ENCODE assay signal across 1 cellular context in the genomic region with DNA sequence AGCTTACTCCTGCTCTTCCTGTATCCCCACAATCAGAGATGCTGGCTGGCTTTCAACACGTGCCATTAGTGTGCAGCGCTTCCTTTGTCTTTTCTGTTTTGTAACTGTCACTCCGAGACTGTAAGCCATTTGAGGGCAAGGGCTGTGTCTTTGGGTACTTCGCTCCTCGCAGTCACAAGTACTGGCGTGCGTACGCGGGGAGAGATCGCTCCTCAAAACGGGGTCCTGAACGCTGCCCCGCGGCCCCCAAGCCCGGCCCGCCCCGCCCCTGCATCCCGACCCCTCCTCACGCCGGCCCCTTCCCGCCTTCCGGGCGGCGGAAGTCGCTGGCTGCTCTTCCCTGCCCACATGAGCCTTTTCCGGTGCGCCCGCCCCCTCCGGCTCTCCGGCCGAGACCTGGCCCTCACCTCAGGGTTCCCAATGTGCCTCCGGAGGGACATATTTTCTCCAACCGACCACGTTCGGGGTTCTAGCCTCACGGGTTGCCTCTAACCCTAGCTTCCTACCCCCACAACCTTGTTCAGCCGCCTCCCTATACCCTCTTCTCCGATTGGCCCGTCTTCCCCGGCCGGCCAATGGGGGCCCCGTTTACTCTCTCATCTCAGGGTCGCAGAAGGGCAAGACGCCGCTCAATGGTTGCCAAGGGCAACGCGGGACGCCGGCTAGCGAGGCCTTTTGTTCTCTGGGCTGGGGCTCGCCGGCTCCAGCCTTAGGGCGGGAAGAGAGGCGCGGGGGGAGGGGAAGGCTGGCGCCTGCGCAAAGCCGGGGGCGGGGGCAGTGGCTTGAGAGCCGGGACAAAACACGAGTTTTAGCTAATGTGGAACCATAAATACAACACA.
TF ChIP-seq lines count a peak whose summit lies in the region.

A gene with protein sequence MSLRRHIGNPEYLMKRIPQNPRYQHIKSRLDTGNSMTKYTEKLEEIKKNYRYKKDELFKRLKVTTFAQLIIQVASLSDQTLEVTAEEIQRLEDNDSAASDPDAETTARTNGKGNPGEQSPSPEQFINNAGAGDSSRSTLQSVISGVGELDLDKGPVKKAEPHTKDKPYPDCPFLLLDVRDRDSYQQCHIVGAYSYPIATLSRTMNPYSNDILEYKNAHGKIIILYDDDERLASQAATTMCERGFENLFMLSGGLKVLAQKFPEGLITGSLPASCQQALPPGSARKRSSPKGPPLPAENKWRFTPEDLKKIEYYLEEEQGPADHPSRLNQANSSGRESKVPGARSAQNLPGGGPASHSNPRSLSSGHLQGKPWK (minus strand): TSS at position 490 of the 839 bp plus-strand sequence. CDS start 50 bp downstream, at position 440.

TF ChIP-seq in HepG2, 621 proteins besides CTCF, POLR2A, EP300 and RAD21 (continued from another document and continues in another):
- TF ChIP-seq BORCS8-MEF2B (CRISPR knock-in tag; IDR thresholded peaks at IDR 0.05) (0 out of 2 replicates have a peak, but pooled peaks have one; percentile 7), ZNF687 (CRISPR knock-in tag; IDR thresholded peaks at IDR 0.05) (peak; percentile 87), ZBTB42 (CRISPR knock-in tag; IDR thresholded peaks at IDR 0.05) (no peak), ARNTL (CRISPR knock-in tag; IDR thresholded peaks at IDR 0.05) (peak; percentile 48; the same call in 1 of the 2 replicates), SUZ12 (IDR thresholded peaks at IDR 0.05; ENCODE audit: low read depth, low read length) (no peak), ZNF850 (CRISPR knock-in tag; conservative IDR thresholded peaks at IDR 0.05) (no peak), MLLT10 (CRISPR knock-in tag; IDR thresholded peaks at IDR 0.05) (no peak), NFKBIZ (CRISPR knock-in tag; IDR thresholded peaks at IDR 0.05) (no peak), HMG20A (CRISPR knock-in tag; IDR thresholded peaks at IDR 0.05; ENCODE audit: borderline replicate concordance) (no peak), HINFP (CRISPR knock-in tag; IDR thresholded peaks at IDR 0.05; ENCODE audit: low read depth) (no peak), ELF3 (CRISPR knock-in tag; IDR thresholded peaks at IDR 0.05) (no peak), NCOA5 (CRISPR knock-in tag; IDR thresholded peaks at IDR 0.05) (no peak), TGIF2 (CRISPR knock-in tag; IDR thresholded peaks at IDR 0.05) (no peak), NR3C1 (CRISPR knock-in tag; IDR thresholded peaks at IDR 0.05) (no peak), ZNF124 (CRISPR knock-in tag; IDR thresholded peaks at IDR 0.05) (no peak), SAP130 (CRISPR knock-in tag; IDR thresholded peaks at IDR 0.05; ENCODE audit: low read depth) (peak; percentile 89), FOSL2 (CRISPR knock-in tag; IDR thresholded peaks at IDR 0.05) (no peak), EED (CRISPR knock-in tag; IDR thresholded peaks at IDR 0.05) (peak; percentile 70; the same call in 1 of the 2 replicates), MAFG (CRISPR knock-in tag; IDR thresholded peaks at IDR 0.05) (no peak), RELA (CRISPR knock-in tag; IDR thresholded peaks at IDR 0.05) (no peak), NRL (CRISPR knock-in tag; IDR thresholded peaks at IDR 0.05; ENCODE audit: borderline replicate concordance) (peak; percentile 42; the same call in 1 of the 2 replicates), ZNF564 (CRISPR knock-in tag; IDR thresholded peaks at IDR 0.05) (no peak), PPARG (CRISPR knock-in tag; conservative IDR thresholded peaks at IDR 0.05) (no peak), ZNF891 (CRISPR knock-in tag; IDR thresholded peaks at IDR 0.05) (no peak; the same call in 1 of the 2 replicates)
- TF ChIP-seq, protein P1, sequence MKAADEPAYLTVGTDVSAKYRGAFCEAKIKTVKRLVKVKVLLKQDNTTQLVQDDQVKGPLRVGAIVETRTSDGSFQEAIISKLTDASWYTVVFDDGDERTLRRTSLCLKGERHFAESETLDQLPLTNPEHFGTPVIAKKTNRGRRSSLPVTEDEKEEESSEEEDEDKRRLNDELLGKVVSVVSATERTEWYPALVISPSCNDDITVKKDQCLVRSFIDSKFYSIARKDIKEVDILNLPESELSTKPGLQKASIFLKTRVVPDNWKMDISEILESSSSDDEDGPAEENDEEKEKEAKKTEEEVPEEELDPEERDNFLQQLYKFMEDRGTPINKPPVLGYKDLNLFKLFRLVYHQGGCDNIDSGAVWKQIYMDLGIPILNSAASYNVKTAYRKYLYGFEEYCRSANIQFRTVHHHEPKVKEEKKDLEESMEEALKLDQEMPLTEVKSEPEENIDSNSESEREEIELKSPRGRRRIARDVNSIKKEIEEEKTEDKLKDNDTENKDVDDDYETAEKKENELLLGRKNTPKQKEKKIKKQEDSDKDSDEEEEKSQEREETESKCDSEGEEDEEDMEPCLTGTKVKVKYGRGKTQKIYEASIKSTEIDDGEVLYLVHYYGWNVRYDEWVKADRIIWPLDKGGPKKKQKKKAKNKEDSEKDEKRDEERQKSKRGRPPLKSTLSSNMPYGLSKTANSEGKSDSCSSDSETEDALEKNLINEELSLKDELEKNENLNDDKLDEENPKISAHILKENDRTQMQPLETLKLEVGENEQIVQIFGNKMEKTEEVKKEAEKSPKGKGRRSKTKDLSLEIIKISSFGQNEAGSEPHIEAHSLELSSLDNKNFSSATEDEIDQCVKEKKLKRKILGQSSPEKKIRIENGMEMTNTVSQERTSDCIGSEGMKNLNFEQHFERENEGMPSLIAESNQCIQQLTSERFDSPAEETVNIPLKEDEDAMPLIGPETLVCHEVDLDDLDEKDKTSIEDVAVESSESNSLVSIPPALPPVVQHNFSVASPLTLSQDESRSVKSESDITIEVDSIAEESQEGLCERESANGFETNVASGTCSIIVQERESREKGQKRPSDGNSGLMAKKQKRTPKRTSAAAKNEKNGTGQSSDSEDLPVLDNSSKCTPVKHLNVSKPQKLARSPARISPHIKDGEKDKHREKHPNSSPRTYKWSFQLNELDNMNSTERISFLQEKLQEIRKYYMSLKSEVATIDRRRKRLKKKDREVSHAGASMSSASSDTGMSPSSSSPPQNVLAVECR (CRISPR knock-in tag; IDR thresholded peaks at IDR 0.05; ENCODE audit: borderline replicate concordance): peak; percentile 75; the same call in 1 of the 2 replicates
- TF ChIP-seq, protein P2, sequence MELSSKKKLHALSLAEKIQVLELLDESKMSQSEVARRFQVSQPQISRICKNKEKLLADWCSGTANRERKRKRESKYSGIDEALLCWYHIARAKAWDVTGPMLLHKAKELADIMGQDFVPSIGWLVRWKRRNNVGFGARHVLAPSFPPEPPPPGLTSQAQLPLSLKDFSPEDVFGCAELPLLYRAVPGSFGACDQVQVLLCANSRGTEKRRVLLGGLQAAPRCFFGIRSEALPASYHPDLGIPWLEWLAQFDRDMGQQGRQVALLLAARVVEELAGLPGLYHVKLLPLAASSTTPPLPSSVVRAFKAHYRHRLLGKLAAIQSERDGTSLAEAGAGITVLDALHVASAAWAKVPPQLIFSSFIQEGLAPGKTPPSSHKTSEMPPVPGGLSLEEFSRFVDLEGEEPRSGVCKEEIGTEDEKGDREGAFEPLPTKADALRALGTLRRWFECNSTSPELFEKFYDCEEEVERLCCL (CRISPR knock-in tag; IDR thresholded peaks at IDR 0.05; ENCODE audit: borderline replicate concordance): no peak
- TF ChIP-seq, protein P3, sequence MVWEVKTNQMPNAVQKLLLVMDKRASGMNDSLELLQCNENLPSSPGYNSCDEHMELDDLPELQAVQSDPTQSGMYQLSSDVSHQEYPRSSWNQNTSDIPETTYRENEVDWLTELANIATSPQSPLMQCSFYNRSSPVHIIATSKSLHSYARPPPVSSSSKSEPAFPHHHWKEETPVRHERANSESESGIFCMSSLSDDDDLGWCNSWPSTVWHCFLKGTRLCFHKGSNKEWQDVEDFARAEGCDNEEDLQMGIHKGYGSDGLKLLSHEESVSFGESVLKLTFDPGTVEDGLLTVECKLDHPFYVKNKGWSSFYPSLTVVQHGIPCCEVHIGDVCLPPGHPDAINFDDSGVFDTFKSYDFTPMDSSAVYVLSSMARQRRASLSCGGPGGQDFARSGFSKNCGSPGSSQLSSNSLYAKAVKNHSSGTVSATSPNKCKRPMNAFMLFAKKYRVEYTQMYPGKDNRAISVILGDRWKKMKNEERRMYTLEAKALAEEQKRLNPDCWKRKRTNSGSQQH (CRISPR knock-in tag; IDR thresholded peaks at IDR 0.05; ENCODE audit: low read depth): 0 out of 2 replicates have a peak, but pooled peaks have one; percentile 45
- TF ChIP-seq, protein P4, sequence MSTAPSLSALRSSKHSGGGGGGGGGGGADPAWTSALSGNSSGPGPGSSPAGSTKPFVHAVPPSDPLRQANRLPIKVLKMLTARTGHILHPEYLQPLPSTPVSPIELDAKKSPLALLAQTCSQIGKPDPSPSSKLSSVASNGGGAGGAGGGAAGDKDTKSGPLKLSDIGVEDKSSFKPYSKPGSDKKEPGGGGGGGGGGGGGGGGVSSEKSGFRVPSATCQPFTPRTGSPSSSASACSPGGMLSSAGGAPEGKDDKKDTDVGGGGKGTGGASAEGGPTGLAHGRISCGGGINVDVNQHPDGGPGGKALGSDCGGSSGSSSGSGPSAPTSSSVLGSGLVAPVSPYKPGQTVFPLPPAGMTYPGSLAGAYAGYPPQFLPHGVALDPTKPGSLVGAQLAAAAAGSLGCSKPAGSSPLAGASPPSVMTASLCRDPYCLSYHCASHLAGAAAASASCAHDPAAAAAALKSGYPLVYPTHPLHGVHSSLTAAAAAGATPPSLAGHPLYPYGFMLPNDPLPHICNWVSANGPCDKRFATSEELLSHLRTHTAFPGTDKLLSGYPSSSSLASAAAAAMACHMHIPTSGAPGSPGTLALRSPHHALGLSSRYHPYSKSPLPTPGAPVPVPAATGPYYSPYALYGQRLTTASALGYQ (CRISPR knock-in tag; IDR thresholded peaks at IDR 0.05): no peak
- TF ChIP-seq, protein P5, sequence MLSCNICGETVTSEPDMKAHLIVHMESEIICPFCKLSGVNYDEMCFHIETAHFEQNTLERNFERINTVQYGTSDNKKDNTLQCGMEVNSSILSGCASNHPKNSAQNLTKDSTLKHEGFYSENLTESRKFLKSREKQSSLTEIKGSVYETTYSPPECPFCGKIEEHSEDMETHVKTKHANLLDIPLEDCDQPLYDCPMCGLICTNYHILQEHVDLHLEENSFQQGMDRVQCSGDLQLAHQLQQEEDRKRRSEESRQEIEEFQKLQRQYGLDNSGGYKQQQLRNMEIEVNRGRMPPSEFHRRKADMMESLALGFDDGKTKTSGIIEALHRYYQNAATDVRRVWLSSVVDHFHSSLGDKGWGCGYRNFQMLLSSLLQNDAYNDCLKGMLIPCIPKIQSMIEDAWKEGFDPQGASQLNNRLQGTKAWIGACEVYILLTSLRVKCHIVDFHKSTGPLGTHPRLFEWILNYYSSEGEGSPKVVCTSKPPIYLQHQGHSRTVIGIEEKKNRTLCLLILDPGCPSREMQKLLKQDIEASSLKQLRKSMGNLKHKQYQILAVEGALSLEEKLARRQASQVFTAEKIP (CRISPR knock-in tag; IDR thresholded peaks at IDR 0.05; ENCODE audit: borderline replicate concordance): no peak
- TF ChIP-seq, protein P6, sequence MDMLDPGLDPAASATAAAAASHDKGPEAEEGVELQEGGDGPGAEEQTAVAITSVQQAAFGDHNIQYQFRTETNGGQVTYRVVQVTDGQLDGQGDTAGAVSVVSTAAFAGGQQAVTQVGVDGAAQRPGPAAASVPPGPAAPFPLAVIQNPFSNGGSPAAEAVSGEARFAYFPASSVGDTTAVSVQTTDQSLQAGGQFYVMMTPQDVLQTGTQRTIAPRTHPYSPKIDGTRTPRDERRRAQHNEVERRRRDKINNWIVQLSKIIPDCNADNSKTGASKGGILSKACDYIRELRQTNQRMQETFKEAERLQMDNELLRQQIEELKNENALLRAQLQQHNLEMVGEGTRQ (IDR thresholded peaks at IDR 0.05; ENCODE audit: low read depth, low read length): no peak
- TF ChIP-seq, protein P6 (CRISPR knock-in tag; IDR thresholded peaks at IDR 0.05; ENCODE audit: borderline replicate concordance): no peak
